Comparison of ENCODE assay signal across 2 cellular contexts in the genomic region with DNA sequence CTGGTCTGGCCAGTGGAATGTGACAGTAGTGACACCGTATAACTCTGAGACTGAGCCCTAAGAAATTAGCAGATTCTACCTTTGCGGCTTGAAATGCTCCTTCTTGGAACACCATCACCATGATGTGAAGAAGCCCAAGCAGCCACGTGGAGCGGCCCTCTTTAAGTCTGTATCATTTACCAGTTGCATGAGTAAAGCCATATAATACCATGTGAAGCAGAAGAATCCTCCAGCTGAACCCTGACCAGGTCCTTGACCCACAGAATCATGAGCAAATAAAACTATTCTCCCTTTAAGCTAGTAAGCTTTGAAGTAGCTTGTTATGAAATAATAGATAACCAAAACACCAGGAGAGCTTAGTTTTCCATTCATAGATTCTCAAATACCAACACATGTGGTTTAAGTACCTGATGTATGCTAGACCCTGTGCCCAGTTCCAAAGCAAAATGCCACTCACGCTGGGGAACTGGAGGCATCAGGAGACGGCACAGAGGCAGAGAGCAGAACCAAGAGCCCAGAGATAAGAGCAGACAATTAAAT.
TF ChIP-seq lines count a peak whose summit lies in the region.

No MANE protein-coding gene starts in this region.

TF ChIP-seq in HepG2, 621 proteins besides CTCF, POLR2A, EP300 and RAD21 (continues in another document):
- TF ChIP-seq ZBTB1 (CRISPR knock-in tag; IDR thresholded peaks at IDR 0.05; ENCODE audit: borderline replicate concordance) (no peak), ZNF331 (CRISPR knock-in tag; IDR thresholded peaks at IDR 0.05) (peak; percentile 100), LCORL (IDR thresholded peaks at IDR 0.05) (no peak), LCORL (CRISPR knock-in tag; IDR thresholded peaks at IDR 0.05) (peak; percentile 78; the same call in 1 of the 2 replicates), ZFAT (CRISPR knock-in tag; conservative IDR thresholded peaks at IDR 0.05) (no peak), DPF2 (CRISPR knock-in tag; IDR thresholded peaks at IDR 0.05; ENCODE audit: borderline replicate concordance, low read depth) (peak; percentile 92), ARID2 (CRISPR knock-in tag; IDR thresholded peaks at IDR 0.05; ENCODE audit: borderline replicate concordance) (peak; percentile 93), KDM1A (CRISPR knock-in tag; IDR thresholded peaks at IDR 0.05) (peak; percentile 69; the same call in 1 of the 2 replicates), KLF16 (CRISPR knock-in tag; IDR thresholded peaks at IDR 0.05) (peak in 1 of 2 experiments; percentile 86; a peak in 2 of 4 replicates), HOXA3 (CRISPR knock-in tag; IDR thresholded peaks at IDR 0.05) (peak; percentile 69; the same call in 1 of the 2 replicates), ZBTB20 (CRISPR knock-in tag; IDR thresholded peaks at IDR 0.05; ENCODE audit: borderline replicate concordance, low read depth) (0 out of 2 replicates have a peak, but pooled peaks have one; percentile 74), HCFC1 (IDR thresholded peaks at IDR 0.05; ENCODE audit: low read depth, low read length) (no peak), ZNF570 (CRISPR knock-in tag; IDR thresholded peaks at IDR 0.05; ENCODE audit: borderline replicate concordance) (no peak), SMC3 (IDR thresholded peaks at IDR 0.05; ENCODE audit: low read length) (0 out of 2 replicates have a peak, but pooled peaks have one; percentile 8), YEATS4 (CRISPR knock-in tag; IDR thresholded peaks at IDR 0.05; ENCODE audit: borderline replicate concordance) (0 out of 2 replicates have a peak, but pooled peaks have one; percentile 51)
- TF ChIP-seq, protein P1, sequence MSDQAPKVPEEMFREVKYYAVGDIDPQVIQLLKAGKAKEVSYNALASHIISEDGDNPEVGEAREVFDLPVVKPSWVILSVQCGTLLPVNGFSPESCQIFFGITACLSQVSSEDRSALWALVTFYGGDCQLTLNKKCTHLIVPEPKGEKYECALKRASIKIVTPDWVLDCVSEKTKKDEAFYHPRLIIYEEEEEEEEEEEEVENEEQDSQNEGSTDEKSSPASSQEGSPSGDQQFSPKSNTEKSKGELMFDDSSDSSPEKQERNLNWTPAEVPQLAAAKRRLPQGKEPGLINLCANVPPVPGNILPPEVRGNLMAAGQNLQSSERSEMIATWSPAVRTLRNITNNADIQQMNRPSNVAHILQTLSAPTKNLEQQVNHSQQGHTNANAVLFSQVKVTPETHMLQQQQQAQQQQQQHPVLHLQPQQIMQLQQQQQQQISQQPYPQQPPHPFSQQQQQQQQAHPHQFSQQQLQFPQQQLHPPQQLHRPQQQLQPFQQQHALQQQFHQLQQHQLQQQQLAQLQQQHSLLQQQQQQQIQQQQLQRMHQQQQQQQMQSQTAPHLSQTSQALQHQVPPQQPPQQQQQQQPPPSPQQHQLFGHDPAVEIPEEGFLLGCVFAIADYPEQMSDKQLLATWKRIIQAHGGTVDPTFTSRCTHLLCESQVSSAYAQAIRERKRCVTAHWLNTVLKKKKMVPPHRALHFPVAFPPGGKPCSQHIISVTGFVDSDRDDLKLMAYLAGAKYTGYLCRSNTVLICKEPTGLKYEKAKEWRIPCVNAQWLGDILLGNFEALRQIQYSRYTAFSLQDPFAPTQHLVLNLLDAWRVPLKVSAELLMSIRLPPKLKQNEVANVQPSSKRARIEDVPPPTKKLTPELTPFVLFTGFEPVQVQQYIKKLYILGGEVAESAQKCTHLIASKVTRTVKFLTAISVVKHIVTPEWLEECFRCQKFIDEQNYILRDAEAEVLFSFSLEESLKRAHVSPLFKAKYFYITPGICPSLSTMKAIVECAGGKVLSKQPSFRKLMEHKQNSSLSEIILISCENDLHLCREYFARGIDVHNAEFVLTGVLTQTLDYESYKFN (CRISPR knock-in tag; conservative IDR thresholded peaks at IDR 0.05): peak; percentile 96
- TF ChIP-seq, protein P2, sequence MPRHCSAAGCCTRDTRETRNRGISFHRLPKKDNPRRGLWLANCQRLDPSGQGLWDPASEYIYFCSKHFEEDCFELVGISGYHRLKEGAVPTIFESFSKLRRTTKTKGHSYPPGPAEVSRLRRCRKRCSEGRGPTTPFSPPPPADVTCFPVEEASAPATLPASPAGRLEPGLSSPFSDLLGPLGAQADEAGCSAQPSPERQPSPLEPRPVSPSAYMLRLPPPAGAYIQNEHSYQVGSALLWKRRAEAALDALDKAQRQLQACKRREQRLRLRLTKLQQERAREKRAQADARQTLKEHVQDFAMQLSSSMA (CRISPR knock-in tag; IDR thresholded peaks at IDR 0.05): no peak
- TF ChIP-seq, protein P3, sequence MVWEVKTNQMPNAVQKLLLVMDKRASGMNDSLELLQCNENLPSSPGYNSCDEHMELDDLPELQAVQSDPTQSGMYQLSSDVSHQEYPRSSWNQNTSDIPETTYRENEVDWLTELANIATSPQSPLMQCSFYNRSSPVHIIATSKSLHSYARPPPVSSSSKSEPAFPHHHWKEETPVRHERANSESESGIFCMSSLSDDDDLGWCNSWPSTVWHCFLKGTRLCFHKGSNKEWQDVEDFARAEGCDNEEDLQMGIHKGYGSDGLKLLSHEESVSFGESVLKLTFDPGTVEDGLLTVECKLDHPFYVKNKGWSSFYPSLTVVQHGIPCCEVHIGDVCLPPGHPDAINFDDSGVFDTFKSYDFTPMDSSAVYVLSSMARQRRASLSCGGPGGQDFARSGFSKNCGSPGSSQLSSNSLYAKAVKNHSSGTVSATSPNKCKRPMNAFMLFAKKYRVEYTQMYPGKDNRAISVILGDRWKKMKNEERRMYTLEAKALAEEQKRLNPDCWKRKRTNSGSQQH (CRISPR knock-in tag; IDR thresholded peaks at IDR 0.05; ENCODE audit: low read depth): no peak
- TF ChIP-seq, protein P4, sequence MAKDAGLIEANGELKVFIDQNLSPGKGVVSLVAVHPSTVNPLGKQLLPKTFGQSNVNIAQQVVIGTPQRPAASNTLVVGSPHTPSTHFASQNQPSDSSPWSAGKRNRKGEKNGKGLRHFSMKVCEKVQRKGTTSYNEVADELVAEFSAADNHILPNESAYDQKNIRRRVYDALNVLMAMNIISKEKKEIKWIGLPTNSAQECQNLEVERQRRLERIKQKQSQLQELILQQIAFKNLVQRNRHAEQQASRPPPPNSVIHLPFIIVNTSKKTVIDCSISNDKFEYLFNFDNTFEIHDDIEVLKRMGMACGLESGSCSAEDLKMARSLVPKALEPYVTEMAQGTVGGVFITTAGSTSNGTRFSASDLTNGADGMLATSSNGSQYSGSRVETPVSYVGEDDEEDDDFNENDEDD (CRISPR knock-in tag; IDR thresholded peaks at IDR 0.05; ENCODE audit: borderline replicate concordance): peak; percentile 64; the same call in 1 of the 2 replicates
- TF ChIP-seq, protein P5, sequence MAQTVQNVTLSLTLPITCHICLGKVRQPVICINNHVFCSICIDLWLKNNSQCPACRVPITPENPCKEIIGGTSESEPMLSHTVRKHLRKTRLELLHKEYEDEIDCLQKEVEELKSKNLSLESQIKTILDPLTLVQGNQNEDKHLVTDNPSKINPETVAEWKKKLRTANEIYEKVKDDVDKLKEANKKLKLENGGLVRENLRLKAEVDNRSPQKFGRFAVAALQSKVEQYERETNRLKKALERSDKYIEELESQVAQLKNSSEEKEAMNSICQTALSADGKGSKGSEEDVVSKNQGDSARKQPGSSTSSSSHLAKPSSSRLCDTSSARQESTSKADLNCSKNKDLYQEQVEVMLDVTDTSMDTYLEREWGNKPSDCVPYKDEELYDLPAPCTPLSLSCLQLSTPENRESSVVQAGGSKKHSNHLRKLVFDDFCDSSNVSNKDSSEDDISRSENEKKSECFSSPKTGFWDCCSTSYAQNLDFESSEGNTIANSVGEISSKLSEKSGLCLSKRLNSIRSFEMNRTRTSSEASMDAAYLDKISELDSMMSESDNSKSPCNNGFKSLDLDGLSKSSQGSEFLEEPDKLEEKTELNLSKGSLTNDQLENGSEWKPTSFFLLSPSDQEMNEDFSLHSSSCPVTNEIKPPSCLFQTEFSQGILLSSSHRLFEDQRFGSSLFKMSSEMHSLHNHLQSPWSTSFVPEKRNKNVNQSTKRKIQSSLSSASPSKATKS (CRISPR knock-in tag; IDR thresholded peaks at IDR 0.05): no peak

TF ChIP-seq in K562, 482 proteins besides CTCF, POLR2A, EP300 and RAD21:
- TF ChIP-seq ZNF696 (CRISPR knock-in tag; conservative IDR thresholded peaks at IDR 0.05) (no peak), SNIP1 (IDR thresholded peaks at IDR 0.05; ENCODE audit: low read depth) (no peak), ZNF76 (CRISPR knock-in tag; IDR thresholded peaks at IDR 0.05; ENCODE audit: borderline replicate concordance) (no peak), ATF7 (IDR thresholded peaks at IDR 0.05) (no peak), PHF21A (IDR thresholded peaks at IDR 0.05; ENCODE audit: borderline replicate concordance, low read depth) (no peak), ZC3H11A (IDR thresholded peaks at IDR 0.05; ENCODE audit: low read depth, low read length) (no peak)
- TF ChIP-seq, protein P6, sequence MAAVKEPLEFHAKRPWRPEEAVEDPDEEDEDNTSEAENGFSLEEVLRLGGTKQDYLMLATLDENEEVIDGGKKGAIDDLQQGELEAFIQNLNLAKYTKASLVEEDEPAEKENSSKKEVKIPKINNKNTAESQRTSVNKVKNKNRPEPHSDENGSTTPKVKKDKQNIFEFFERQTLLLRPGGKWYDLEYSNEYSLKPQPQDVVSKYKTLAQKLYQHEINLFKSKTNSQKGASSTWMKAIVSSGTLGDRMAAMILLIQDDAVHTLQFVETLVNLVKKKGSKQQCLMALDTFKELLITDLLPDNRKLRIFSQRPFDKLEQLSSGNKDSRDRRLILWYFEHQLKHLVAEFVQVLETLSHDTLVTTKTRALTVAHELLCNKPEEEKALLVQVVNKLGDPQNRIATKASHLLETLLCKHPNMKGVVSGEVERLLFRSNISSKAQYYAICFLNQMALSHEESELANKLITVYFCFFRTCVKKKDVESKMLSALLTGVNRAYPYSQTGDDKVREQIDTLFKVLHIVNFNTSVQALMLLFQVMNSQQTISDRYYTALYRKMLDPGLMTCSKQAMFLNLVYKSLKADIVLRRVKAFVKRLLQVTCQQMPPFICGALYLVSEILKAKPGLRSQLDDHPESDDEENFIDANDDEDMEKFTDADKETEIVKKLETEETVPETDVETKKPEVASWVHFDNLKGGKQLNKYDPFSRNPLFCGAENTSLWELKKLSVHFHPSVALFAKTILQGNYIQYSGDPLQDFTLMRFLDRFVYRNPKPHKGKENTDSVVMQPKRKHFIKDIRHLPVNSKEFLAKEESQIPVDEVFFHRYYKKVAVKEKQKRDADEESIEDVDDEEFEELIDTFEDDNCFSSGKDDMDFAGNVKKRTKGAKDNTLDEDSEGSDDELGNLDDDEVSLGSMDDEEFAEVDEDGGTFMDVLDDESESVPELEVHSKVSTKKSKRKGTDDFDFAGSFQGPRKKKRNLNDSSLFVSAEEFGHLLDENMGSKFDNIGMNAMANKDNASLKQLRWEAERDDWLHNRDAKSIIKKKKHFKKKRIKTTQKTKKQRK (IDR thresholded peaks at IDR 0.05; ENCODE audit: borderline replicate concordance, low read depth, low read length): no peak
